8 cellular contexts compared by ENCODE assay signal in the genomic region with DNA sequence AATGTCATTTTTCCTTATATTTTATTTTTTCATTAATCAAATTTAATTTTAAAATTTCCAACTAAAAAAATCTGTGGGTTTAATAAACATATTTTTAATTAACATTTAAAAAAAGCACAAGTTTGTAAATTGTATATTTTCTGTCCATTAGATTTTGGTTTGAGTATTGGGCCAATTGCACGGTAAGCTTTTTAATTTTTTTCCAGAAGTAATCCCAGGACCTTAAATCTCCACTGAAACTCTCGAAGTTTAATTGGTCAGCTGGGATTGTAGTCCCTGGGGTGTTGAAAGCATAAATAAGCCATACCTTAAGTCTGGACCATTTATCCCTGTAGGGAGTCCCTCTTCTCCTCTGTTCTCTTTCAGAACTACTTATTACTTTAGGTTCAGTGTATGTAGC. TPM values are rescaled to one million over a fixed set of nuclear protein-coding genes. Genes with fewer than 3 reads are reported as not detected.
"Had no signal": no experiment of that assay in that cellular context is flagged by ENCODE, and none has a peak within 500 bp of the region (broad histone marks: within the 10 kb centered on the region; RNA-seq: fewer than 3 reads in every experiment).

OR2G6 (plus strand) TSS at position 301 of the 400 bp plus-strand sequence. CDS start 13,574 bp downstream, outside the sequence.

RNA-seq across cellular contexts. Expression of gene OR2G6, which starts in this region (rescaled TPM):
- total RNA-seq: M059J, PC-3, Peyer's patch, Right ventricle myocardium inferior, RPMI7951, SJCRH30, SK-MEL-5, T-cell had no signal
